ENCODE assay signal across 22 cellular contexts in genomic region chr1:196090226-196090625, GRCh38.
"Had no signal": no experiment of that assay in that cellular context is flagged by ENCODE, and none has a peak within 500 bp of the region (broad histone marks: within the 10 kb centered on the region; RNA-seq: fewer than 3 reads in every experiment).

No MANE protein-coding gene starts in this region.

- H3K27ac ChIP-seq: PC-9, Peyer's patch, SJSA1, SK-N-MC had no signal

- H3K9me3 ChIP-seq: MG63, Peyer's patch, SJSA1 had no signal

- H3K27me3 ChIP-seq: MG63, Peyer's patch, SJSA1 had no signal

- DNase-seq: Karpas-422, KG1, MG63, NCI-H1092 treated with DMSO at 0.1 percent for 48 hours, NCI-H1417, NCI-H1436 treated with DMSO at 0.1 percent for 48 hours, NCI-H1694, NCI-H187 treated with DMSO at 0.1 percent for 48 hours, NCI-H2029 treated with DMSO at 0.1 percent for 48 hours, NCI-H2171 treated with DMSO at 0.1 percent for 48 hours, NCI-H345, NCI-H524, NCI-H526 treated with DMSO at 0.1 percent for 48 hours, NCI-H748 treated with DMSO at 0.1 percent for 48 hours, PC-9, Peyer's patch, SHP77 treated with DMSO at 0.1 percent for 48 hours, SW 1271, T-cell had no signal

- H3K4me2 ChIP-seq: PC-9 had no signal

- H3K36me3 ChIP-seq: MG63, Peyer's patch, SJSA1 had no signal

- H3K4me1 ChIP-seq: Peyer's patch, SJSA1 had no signal

- H3K4me3 ChIP-seq: MG63, PC-9, Peyer's patch, SJSA1, SK-N-MC had no signal

- ATAC-seq: Right ventricle myocardium inferior, T-cell had no signal
